ENCODE assay signal across 8 cellular contexts in the genomic region with DNA sequence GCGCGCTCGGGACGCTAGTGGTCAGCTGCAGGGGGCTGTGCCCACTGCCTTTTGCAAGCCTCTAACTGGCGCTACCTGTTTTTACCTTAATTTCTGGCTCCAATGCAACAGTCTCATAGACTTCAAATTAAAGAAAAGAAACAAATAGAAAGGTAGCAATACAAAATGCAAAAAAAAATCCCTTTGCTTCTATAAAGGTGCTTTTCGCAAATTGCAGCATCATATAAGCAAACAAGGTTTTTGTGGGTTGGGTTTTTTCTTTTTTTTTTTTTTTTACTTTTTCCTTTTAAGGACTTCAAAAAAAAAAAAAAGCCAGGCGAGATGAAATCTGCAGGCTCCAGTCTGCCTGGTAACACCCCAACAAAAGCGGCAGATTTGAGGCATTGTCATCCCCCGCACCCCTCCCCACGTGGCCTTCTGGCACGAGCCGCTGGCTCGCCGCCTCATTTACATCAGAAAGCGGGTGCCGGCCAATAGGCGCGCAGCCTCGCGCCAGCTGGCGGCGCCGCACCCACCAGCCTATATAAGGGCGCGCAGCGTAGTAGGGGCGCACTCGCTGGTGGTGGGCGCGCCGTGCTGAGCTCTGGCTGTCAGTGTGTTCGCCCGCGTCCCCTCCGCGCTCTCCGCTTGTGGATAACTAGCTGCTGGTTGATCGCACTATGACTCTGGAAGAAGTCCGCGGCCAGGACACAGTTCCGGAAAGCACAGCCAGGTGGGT. TPM values are rescaled to one million over a fixed set of nuclear protein-coding genes. Genes with fewer than 3 reads are reported as not detected.
DNase-seq lines count a peak whose midpoint lies in the region; ATAC-seq, FAIRE-seq and TF ChIP-seq lines count a peak whose summit lies in the region.

A gene with protein sequence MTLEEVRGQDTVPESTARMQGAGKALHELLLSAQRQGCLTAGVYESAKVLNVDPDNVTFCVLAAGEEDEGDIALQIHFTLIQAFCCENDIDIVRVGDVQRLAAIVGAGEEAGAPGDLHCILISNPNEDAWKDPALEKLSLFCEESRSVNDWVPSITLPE (plus strand): TSS at position 550 of the 718 bp plus-strand sequence. CDS start 110 bp downstream, at position 660.

- H3F3A ChIP-seq in neural progenitor cell (ENCODE audit: low read depth) = peaks cover 33% of the 10 kb centered on the region

- H3K9me3 ChIP-seq in neural progenitor cell (ENCODE audit: low read depth) = no peaks in the 10 kb centered on the region

- peak; percentile 75 for ATAC-seq in stimulated activated naive CD8-positive, alpha-beta T cell treated with anti-CD3 and anti-CD28 coated beads, Interleukin-15, amount 100 ng/mL, for 72 hours

- H4K20me1 ChIP-seq in neural progenitor cell (ENCODE audit: low read depth) = peaks cover 38% of the 10 kb centered on the region

- TF ChIP-seq CTCF in RWPE1 (conservative IDR thresholded peaks at IDR 0.05; ENCODE audit: low read depth) (no peak), foreskin fibroblast (IDR thresholded peaks at IDR 0.05; ENCODE audit: low read depth, low read length) (no peak), neural progenitor cell (IDR thresholded peaks at IDR 0.05) (no peak)

- H2AFZ ChIP-seq in neural progenitor cell (replicated peaks) = peak within 1 kb of the TSS; percentile 15

- H3K4me2 ChIP-seq in neural progenitor cell = peak within 1 kb of the TSS; percentile 81

- no peaks in the 10 kb centered on the region for H3K36me3 ChIP-seq in neural progenitor cell

- FAIRE-seq in GM19239 (lab: Jason Lieb, UNC) = no peak

- H3K4me3 Mint-ChIP-seq in neural progenitor cell = peak within 1 kb of the TSS; percentile 94
- peak within 1 kb of the TSS; percentile 91 for H3K4me3 Mint-ChIP-seq in stimulated activated naive CD8-positive, alpha-beta T cell treated with anti-CD3 and anti-CD28 coated beads, Interleukin-15, amount 100 ng/mL, for 72 hours

- H3K36me3 Mint-ChIP-seq in neural progenitor cell = peaks cover 4% of the 10 kb centered on the region

- H3K4me3 ChIP-seq in foreskin fibroblast (ENCODE audit: low read depth in 1 of 2, low read length in 2 of 2) (peak within 1 kb of the TSS; percentile 43 to 55), neural progenitor cell (peak within 1 kb of the TSS; percentile 48)

- H3K79me2 ChIP-seq in neural progenitor cell (ENCODE audit: low read depth) = no peaks in the 10 kb centered on the region

- H3K27ac Mint-ChIP-seq in neural progenitor cell = peak within 1 kb of the TSS; percentile 63
- peak within 1 kb of the TSS; percentile 86 to 92 for H3K27ac Mint-ChIP-seq in stimulated activated naive CD8-positive, alpha-beta T cell treated with anti-CD3 and anti-CD28 coated beads, Interleukin-15, amount 100 ng/mL, for 72 hours

- H3K9me3 Mint-ChIP-seq in neural progenitor cell = no peaks in the 10 kb centered on the region
- no peaks in the 10 kb centered on the region for H3K9me3 Mint-ChIP-seq in stimulated activated naive CD8-positive, alpha-beta T cell treated with anti-CD3 and anti-CD28 coated beads, Interleukin-15, amount 100 ng/mL, for 72 hours

- H3K4me1 Mint-ChIP-seq in neural progenitor cell = peaks cover 33% of the 10 kb centered on the region
- H3K4me1 Mint-ChIP-seq in stimulated activated naive CD8-positive, alpha-beta T cell treated with anti-CD3 and anti-CD28 coated beads, Interleukin-15, amount 100 ng/mL, for 72 hours = peaks cover 44% of the 10 kb centered on the region

- H3K27me3 Mint-ChIP-seq in neural progenitor cell (ENCODE audit: insufficient read depth, low read depth) = peaks cover 18% of the 10 kb centered on the region
- peaks cover 19% of the 10 kb centered on the region for H3K27me3 Mint-ChIP-seq in stimulated activated naive CD8-positive, alpha-beta T cell treated with anti-CD3 and anti-CD28 coated beads, Interleukin-15, amount 100 ng/mL, for 72 hours

- CTCF ChIA-PET in RWPE1 (lab: Yijun Ruan, JAX) = interaction anchor here (0.6 to 5.8 kb wide), 7 partner anchors 11 to 577 kb away, joined by 3 to 116 read pairs (median 5); no protein-coding TSS in a partner anchor

- peaks cover 38% of the 10 kb centered on the region for H3K4me1 ChIP-seq in neural progenitor cell

- H3K27ac ChIP-seq in RWPE1 (peak within 1 kb of the TSS; percentile 50), neural progenitor cell (no peak within 1 kb of the TSS)

- POLR2A ChIA-PET in RWPE1 (lab: Yijun Ruan, JAX; ENCODE audit: low non-redundant PET) = interaction anchor here (0.6 kb wide), 1 partner anchor 27 kb away, joined by 3 read pairs; no protein-coding TSS in a partner anchor

- peaks cover 81% of the 10 kb centered on the region for H3K27me3 ChIP-seq in neural progenitor cell

- no peak within 1 kb of the TSS for H3K9ac ChIP-seq in neural progenitor cell

- peak; percentile 57 for DNase-seq in AG08395 (ENCODE audit: low spot score)
- peak; percentile 45 for DNase-seq in GM19239 (ENCODE audit: insufficient read length, low spot score)
- DNase-seq in KG1 (lab: John Stamatoyannopoulos, UW) = peak; percentile 15
- peak; percentile 93 for DNase-seq in RWPE1 (ENCODE audit: low spot score)
- peak; percentile 80 for DNase-seq in activated gamma-delta T cell treated with Interleukin-2 at 50 U/mL for 16 hours
- DNase-seq in foreskin fibroblast = peak; percentile 58 to 77
- peak; percentile 98 for DNase-seq in neural progenitor cell (ENCODE audit: low spot score)
- peak; percentile 89 to 92 for DNase-seq in stimulated activated naive CD8-positive, alpha-beta T cell treated with anti-CD3 and anti-CD28 coated beads, Interleukin-15, amount 100 ng/mL, for 72 hours

RNA-seq across cellular contexts. Expression of the gene that starts here (rescaled TPM):
- 1.8 TPM in 1 of 2 replicates, not detected in the other for total RNA-seq in neural progenitor cell (ENCODE audit: low replicate concordance)

Comparison
In these comparisons a context has a peak if more than half of its experiments do, and no peak if none do; other contexts are left out.
1. DNase-seq: peak in every context shown above with its lines; median percentile 98 in neural progenitor cell; 93 in RWPE1; 90 in stimulated activated naive CD8-positive, alpha-beta T cell treated with anti-CD3 and anti-CD28 coated beads, Interleukin-15, amount 100 ng/mL, for 72 hours; 80 in activated gamma-delta T cell treated with Interleukin-2 at 50 U/mL for 16 hours; 68 in foreskin fibroblast; 57 in AG08395; 45 in GM19239; 15 in KG1.